ENCODE assay signal across 8 cellular contexts in genomic region chr6:170459451-170459850, GRCh38.
DNase-seq lines count a peak whose midpoint lies in the region; ATAC-seq and TF ChIP-seq lines count a peak whose summit lies in the region.

No MANE protein-coding gene starts in this region.

- H3K4me3 ChIP-seq in Caco-2 (ENCODE audit: low read depth, low read length) (no peak overlapping the region), neural progenitor cell (no peak overlapping the region)

- H3K9me3 ChIP-seq in Caco-2 (no peaks in the 10 kb centered on the region), neural progenitor cell (ENCODE audit: low read depth) (no peaks in the 10 kb centered on the region)

- H2AFZ ChIP-seq in neural progenitor cell (replicated peaks) = no peak overlapping the region

- DNase-seq in Caco-2 = no peak
- peak; percentile 66 for DNase-seq in activated naive CD8-positive, alpha-beta T cell treated with anti-CD3 and anti-CD28 coated beads for 36 hours
- DNase-seq in neural progenitor cell (ENCODE audit: low spot score) = no peak
- no peak for DNase-seq in NCI-H524 (lab: John Stamatoyannopoulos, UW)
- DNase-seq in NCI-H2227 treated with DMSO at 0.1 percent for 48 hours (lab: John Stamatoyannopoulos, UW) = no peak
- DNase-seq in NCI-H510A treated with DMSO at 0.1 percent for 48 hours (lab: John Stamatoyannopoulos, UW) = no peak

- no peaks in the 10 kb centered on the region for H3K36me3 ChIP-seq in Caco-2 (ENCODE audit: control insufficient read depth, insufficient read depth, low read length)
- no peaks in the 10 kb centered on the region for H3K36me3 ChIP-seq in neural progenitor cell

- H3K27me3 Mint-ChIP-seq in Caco-2 (ENCODE audit: insufficient read depth, unreplicated experiment) = peaks cover 5% of the 10 kb centered on the region
- peaks cover 6% of the 10 kb centered on the region for H3K27me3 Mint-ChIP-seq in activated naive CD8-positive, alpha-beta T cell treated with anti-CD3 and anti-CD28 coated beads for 36 hours
- H3K27me3 Mint-ChIP-seq in neural progenitor cell (ENCODE audit: insufficient read depth, low read depth) = peaks cover 2% of the 10 kb centered on the region

- no TSS peak for BruUV-seq in Caco-2 (replicated peaks; lab: Mats Ljungman, UMichigan)

- no peaks in the 10 kb centered on the region for H4K20me1 ChIP-seq in neural progenitor cell (ENCODE audit: low read depth)

- ATAC-seq in GM19397 (IDR thresholded peaks at IDR 0.05; ENCODE audit: unreplicated experiment) (peak; percentile 79), HG03571 (IDR thresholded peaks at IDR 0.05; ENCODE audit: unreplicated experiment) (peak; percentile 74)

- no peak overlapping the region for H3K9ac ChIP-seq in neural progenitor cell

- TF ChIP-seq CTCF in Caco-2 (IDR thresholded peaks at IDR 0.05; ENCODE audit: insufficient read depth in 1 of 2, low read depth in 1 of 2, low read length in 1 of 2, severe bottlenecking in 1 of 2, unreplicated experiment in 1 of 2) (no peak), neural progenitor cell (IDR thresholded peaks at IDR 0.05) (no peak)

- H3F3A ChIP-seq in neural progenitor cell (ENCODE audit: low read depth) = no peaks in the 10 kb centered on the region

- CTCF ChIA-PET in Caco-2 (lab: Charles Lee) = no interaction called here

- H3K27me3 ChIP-seq in Caco-2 (replicated peaks; ENCODE audit: control insufficient read depth, insufficient read depth, low read length) = no peaks in the 10 kb centered on the region
- no peaks in the 10 kb centered on the region for H3K27me3 ChIP-seq in neural progenitor cell

- H3K9me3 Mint-ChIP-seq in Caco-2 (ENCODE audit: unreplicated experiment) = no peaks in the 10 kb centered on the region
- no peaks in the 10 kb centered on the region for H3K9me3 Mint-ChIP-seq in activated naive CD8-positive, alpha-beta T cell treated with anti-CD3 and anti-CD28 coated beads for 36 hours
- no peaks in the 10 kb centered on the region for H3K9me3 Mint-ChIP-seq in neural progenitor cell

- H3K4me3 Mint-ChIP-seq in Caco-2 (ENCODE audit: unreplicated experiment) (peak overlapping the region; percentile 34), neural progenitor cell (no peak overlapping the region)
- no peak overlapping the region for H3K4me3 Mint-ChIP-seq in activated naive CD8-positive, alpha-beta T cell treated with anti-CD3 and anti-CD28 coated beads for 36 hours

- POLR2A ChIA-PET in Caco-2 (lab: Charles Lee) = no interaction called here

- H3K27ac ChIP-seq in neural progenitor cell = no peak overlapping the region

- H3K27ac Mint-ChIP-seq in Caco-2 (ENCODE audit: unreplicated experiment) (no peak overlapping the region), neural progenitor cell (peak overlapping the region; percentile 23)
- peak overlapping the region; percentile 31 for H3K27ac Mint-ChIP-seq in activated naive CD8-positive, alpha-beta T cell treated with anti-CD3 and anti-CD28 coated beads for 36 hours

- no peak overlapping the region for H3K4me2 ChIP-seq in neural progenitor cell

- intact Hi-C loops in Caco-2 (cut with micrococcal nuclease; ENCODE audit: unreplicated experiment) = no loop called here

- H3K4me1 ChIP-seq in Caco-2 = no peaks in the 10 kb centered on the region
- peaks cover 3% of the 10 kb centered on the region for H3K4me1 ChIP-seq in neural progenitor cell

- H3K36me3 Mint-ChIP-seq in Caco-2 (ENCODE audit: insufficient read depth, unreplicated experiment) = no peaks in the 10 kb centered on the region
- no peaks in the 10 kb centered on the region for H3K36me3 Mint-ChIP-seq in activated naive CD8-positive, alpha-beta T cell treated with anti-CD3 and anti-CD28 coated beads for 36 hours
- H3K36me3 Mint-ChIP-seq in neural progenitor cell = no peaks in the 10 kb centered on the region

- H3K79me2 ChIP-seq in neural progenitor cell (ENCODE audit: low read depth) = no peaks in the 10 kb centered on the region

- H3K4me1 Mint-ChIP-seq in Caco-2 (ENCODE audit: low read depth, unreplicated experiment) = no peaks in the 10 kb centered on the region
- H3K4me1 Mint-ChIP-seq in activated naive CD8-positive, alpha-beta T cell treated with anti-CD3 and anti-CD28 coated beads for 36 hours = peaks cover 32% of the 10 kb centered on the region
- peaks cover 14% of the 10 kb centered on the region for H3K4me1 Mint-ChIP-seq in neural progenitor cell
